1 cellular context compared by ENCODE assay signal in genomic region chr3:129952956-129953355, GRCh38.
TF ChIP-seq lines count a peak whose summit lies in the region.

No MANE protein-coding gene starts in this region.

TF ChIP-seq in SK-N-SH, 30 proteins besides CTCF, POLR2A, EP300 and RAD21 (continued from another document):
- TF ChIP-seq IRF3 (IDR thresholded peaks at IDR 0.05; ENCODE audit: low read depth, low read length) = no peak
